ENCODE assay signal across 1 cellular context in the genomic region with DNA sequence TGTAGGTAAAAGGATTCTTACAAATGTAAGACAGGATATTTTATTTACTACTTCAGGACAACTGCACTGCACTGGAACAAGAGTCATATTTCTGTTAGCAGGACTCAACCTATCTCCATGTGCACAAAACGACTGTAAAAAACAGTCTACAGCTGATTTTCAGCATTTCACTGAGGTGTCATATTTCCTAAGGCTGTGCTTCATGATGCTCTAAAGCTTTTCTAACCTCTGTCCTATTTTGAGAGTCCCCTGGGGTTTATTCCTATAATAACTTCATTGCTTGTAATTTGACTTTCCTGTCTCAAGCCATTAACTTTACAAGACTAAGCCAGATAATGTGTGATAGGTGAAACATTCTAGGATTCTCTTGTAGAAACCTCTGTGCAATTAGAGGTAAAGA.
TF ChIP-seq lines count a peak whose summit lies in the region.

No MANE protein-coding gene starts in this region.

TF ChIP-seq in GM23338, 12 proteins besides CTCF, POLR2A, EP300 and RAD21 (continued from another document):
- TF ChIP-seq, protein P1, sequence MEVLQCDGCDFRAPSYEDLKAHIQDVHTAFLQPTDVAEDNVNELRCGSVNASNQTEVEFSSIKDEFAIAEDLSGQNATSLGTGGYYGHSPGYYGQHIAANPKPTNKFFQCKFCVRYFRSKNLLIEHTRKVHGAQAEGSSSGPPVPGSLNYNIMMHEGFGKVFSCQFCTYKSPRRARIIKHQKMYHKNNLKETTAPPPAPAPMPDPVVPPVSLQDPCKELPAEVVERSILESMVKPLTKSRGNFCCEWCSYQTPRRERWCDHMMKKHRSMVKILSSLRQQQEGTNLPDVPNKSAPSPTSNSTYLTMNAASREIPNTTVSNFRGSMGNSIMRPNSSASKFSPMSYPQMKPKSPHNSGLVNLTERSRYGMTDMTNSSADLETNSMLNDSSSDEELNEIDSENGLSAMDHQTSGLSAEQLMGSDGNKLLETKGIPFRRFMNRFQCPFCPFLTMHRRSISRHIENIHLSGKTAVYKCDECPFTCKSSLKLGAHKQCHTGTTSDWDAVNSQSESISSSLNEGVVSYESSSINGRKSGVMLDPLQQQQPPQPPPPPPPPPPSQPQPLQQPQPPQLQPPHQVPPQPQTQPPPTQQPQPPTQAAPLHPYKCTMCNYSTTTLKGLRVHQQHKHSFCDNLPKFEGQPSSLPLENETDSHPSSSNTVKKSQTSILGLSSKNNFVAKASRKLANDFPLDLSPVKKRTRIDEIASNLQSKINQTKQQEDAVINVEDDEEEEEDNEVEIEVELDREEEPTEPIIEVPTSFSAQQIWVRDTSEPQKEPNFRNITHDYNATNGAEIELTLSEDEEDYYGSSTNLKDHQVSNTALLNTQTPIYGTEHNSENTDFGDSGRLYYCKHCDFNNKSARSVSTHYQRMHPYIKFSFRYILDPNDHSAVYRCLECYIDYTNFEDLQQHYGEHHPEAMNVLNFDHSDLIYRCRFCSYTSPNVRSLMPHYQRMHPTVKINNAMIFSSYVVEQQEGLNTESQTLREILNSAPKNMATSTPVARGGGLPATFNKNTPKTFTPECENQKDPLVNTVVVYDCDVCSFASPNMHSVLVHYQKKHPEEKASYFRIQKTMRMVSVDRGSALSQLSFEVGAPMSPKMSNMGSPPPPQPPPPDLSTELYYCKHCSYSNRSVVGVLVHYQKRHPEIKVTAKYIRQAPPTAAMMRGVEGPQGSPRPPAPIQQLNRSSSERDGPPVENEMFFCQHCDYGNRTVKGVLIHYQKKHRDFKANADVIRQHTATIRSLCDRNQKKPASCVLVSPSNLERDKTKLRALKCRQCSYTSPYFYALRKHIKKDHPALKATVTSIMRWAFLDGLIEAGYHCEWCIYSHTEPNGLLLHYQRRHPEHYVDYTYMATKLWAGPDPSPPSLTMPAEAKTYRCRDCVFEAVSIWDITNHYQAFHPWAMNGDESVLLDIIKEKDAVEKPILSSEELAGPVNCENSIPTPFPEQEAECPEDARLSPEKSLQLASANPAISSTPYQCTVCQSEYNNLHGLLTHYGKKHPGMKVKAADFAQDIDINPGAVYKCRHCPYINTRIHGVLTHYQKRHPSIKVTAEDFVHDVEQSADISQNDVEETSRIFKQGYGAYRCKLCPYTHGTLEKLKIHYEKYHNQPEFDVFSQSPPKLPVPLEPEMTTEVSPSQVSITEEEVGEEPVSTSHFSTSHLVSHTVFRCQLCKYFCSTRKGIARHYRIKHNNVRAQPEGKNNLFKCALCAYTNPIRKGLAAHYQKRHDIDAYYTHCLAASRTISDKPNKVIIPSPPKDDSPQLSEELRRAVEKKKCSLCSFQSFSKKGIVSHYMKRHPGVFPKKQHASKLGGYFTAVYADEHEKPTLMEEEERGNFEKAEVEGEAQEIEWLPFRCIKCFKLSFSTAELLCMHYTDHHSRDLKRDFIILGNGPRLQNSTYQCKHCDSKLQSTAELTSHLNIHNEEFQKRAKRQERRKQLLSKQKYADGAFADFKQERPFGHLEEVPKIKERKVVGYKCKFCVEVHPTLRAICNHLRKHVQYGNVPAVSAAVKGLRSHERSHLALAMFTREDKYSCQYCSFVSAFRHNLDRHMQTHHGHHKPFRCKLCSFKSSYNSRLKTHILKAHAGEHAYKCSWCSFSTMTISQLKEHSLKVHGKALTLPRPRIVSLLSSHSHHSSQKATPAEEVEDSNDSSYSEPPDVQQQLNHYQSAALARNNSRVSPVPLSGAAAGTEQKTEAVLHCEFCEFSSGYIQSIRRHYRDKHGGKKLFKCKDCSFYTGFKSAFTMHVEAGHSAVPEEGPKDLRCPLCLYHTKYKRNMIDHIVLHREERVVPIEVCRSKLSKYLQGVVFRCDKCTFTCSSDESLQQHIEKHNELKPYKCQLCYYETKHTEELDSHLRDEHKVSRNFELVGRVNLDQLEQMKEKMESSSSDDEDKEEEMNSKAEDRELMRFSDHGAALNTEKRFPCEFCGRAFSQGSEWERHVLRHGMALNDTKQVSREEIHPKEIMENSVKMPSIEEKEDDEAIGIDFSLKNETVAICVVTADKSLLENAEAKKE (CRISPR knock-in tag; IDR thresholded peaks at IDR 0.05), result no peak
- TF ChIP-seq, protein P2, sequence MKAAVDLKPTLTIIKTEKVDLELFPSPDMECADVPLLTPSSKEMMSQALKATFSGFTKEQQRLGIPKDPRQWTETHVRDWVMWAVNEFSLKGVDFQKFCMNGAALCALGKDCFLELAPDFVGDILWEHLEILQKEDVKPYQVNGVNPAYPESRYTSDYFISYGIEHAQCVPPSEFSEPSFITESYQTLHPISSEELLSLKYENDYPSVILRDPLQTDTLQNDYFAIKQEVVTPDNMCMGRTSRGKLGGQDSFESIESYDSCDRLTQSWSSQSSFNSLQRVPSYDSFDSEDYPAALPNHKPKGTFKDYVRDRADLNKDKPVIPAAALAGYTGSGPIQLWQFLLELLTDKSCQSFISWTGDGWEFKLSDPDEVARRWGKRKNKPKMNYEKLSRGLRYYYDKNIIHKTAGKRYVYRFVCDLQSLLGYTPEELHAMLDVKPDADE (IDR thresholded peaks at IDR 0.05), result no peak
- TF ChIP-seq, protein P3, sequence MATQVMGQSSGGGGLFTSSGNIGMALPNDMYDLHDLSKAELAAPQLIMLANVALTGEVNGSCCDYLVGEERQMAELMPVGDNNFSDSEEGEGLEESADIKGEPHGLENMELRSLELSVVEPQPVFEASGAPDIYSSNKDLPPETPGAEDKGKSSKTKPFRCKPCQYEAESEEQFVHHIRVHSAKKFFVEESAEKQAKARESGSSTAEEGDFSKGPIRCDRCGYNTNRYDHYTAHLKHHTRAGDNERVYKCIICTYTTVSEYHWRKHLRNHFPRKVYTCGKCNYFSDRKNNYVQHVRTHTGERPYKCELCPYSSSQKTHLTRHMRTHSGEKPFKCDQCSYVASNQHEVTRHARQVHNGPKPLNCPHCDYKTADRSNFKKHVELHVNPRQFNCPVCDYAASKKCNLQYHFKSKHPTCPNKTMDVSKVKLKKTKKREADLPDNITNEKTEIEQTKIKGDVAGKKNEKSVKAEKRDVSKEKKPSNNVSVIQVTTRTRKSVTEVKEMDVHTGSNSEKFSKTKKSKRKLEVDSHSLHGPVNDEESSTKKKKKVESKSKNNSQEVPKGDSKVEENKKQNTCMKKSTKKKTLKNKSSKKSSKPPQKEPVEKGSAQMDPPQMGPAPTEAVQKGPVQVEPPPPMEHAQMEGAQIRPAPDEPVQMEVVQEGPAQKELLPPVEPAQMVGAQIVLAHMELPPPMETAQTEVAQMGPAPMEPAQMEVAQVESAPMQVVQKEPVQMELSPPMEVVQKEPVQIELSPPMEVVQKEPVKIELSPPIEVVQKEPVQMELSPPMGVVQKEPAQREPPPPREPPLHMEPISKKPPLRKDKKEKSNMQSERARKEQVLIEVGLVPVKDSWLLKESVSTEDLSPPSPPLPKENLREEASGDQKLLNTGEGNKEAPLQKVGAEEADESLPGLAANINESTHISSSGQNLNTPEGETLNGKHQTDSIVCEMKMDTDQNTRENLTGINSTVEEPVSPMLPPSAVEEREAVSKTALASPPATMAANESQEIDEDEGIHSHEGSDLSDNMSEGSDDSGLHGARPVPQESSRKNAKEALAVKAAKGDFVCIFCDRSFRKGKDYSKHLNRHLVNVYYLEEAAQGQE (IDR thresholded peaks at IDR 0.05; ENCODE audit: unreplicated experiment), result no peak
- no peak for TF ChIP-seq CREB1 (CRISPR knock-in tag; IDR thresholded peaks at IDR 0.05; ENCODE audit: low read depth)
- no peak for TF ChIP-seq NANOG (IDR thresholded peaks at IDR 0.05; ENCODE audit: borderline replicate concordance)
- TF ChIP-seq ZNF331 (CRISPR knock-in tag; IDR thresholded peaks at IDR 0.05; ENCODE audit: low read depth), result no peak
- no peak for TF ChIP-seq JUNB (IDR thresholded peaks at IDR 0.05; ENCODE audit: unreplicated experiment)
TF ChIP-seq in GM23338: peak in this region for 0.
